ENCODE assay signal across 1 cellular context in genomic region chr10:79838441-79838840, GRCh38. TPM values are rescaled to one million over a fixed set of nuclear protein-coding genes. Genes with fewer than 3 reads are reported as not detected.
"Had no signal": no experiment of that assay in that cellular context is flagged by ENCODE, and none has a peak within 500 bp of the region (broad histone marks: within the 10 kb centered on the region; RNA-seq: fewer than 3 reads in every experiment).

No MANE protein-coding gene starts in this region.

RNA-seq across cellular contexts. Expression of gene NUTM2E, which starts 11.9 kb away (rescaled TPM):
- total RNA-seq: NCI-H460 had no signal
